ENCODE assay signal across 10 cellular contexts in genomic region chr14:70257526-70257925, GRCh38.
A peak's percentile ranks its signal among the peaks of the same experiment; 100 is the strongest.
DNase-seq lines count a peak whose midpoint lies in the region; ATAC-seq, FAIRE-seq and TF ChIP-seq lines count a peak whose summit lies in the region.
"Had no signal": no experiment of that assay in that cellular context is flagged by ENCODE, and none has a peak within 500 bp of the region (broad histone marks: within the 10 kb centered on the region; RNA-seq: fewer than 3 reads in every experiment).

No MANE protein-coding gene starts in this region.

- no peak for ATAC-seq in naive thymus-derived CD4-positive, alpha-beta T cell
- no peak for ATAC-seq in GM21526 (IDR thresholded peaks at IDR 0.05; ENCODE audit: low FRiP score, unreplicated experiment)

- no peak overlapping the region for H3K27ac Mint-ChIP-seq in naive thymus-derived CD4-positive, alpha-beta T cell

- H3K14ac ChIP-seq in H1 (ENCODE audit: insufficient read length), result no peak overlapping the region

- FAIRE-seq in H1 (lab: Jason Lieb, UNC), result peak; percentile 88

- H2BK20ac ChIP-seq in H1 (ENCODE audit: low read length), result no peak overlapping the region

- DNase-seq in ACHN (peak; percentile 7), EL (peak; percentile 11), NCI-H1694 treated with DMSO at 0.1 percent for 48 hours (lab: John Stamatoyannopoulos, UW) (peak; percentile 47), H1 (ENCODE audit: low read depth in 1 of 2, low spot score in 2 of 2) (peak; percentile 34 to 78), NCI-H1436 treated with DMSO at 0.1 percent for 48 hours (lab: John Stamatoyannopoulos, UW) (no peak), NK-92 (lab: John Stamatoyannopoulos, UW; ENCODE audit: unreplicated experiment) (no peak)
- no peak for DNase-seq in naive thymus-derived CD4-positive, alpha-beta T cell
- DNase-seq: activated T-cell treated with anti-CD3 and anti-CD28 coated beads for 4 hours, sigmoid colon had no signal

- peaks cover 4 to 15% (median 8%) of the 10 kb centered on the region in 7 donors for H3K4me1 Mint-ChIP-seq in naive thymus-derived CD4-positive, alpha-beta T cell

- H3K4me3 Mint-ChIP-seq in naive thymus-derived CD4-positive, alpha-beta T cell, result no peak overlapping the region

- POLR2A ChIA-PET in H1 (lab: Charles Lee; ENCODE audit: partially characterized antibody), result no interaction called here
- POLR2A ChIA-PET in naive thymus-derived CD4-positive, alpha-beta T cell (lab: Charles Lee), result no interaction called here

- H3K27me3 Mint-ChIP-seq in naive thymus-derived CD4-positive, alpha-beta T cell, result peaks cover 49 to 60% (median 50%) of the 10 kb centered on the region in 5 donors

- peaks cover 0 to 2% (median 0%) of the 10 kb centered on the region in 4 experiments; a peak in 2 of 7 replicates for H3K4me1 ChIP-seq in H1 (replicated peaks in 1 of 4; ENCODE audit: control insufficient read depth in 3 of 4, insufficient read depth in 4 of 4, low read length in 3 of 4)
- no peaks in the 10 kb centered on the region for H3K4me1 ChIP-seq in naive thymus-derived CD4-positive, alpha-beta T cell (ENCODE audit: control insufficient read depth in 2 of 2, insufficient read depth in 2 of 2, low read length in 2 of 2)

- H3K4me2 ChIP-seq in H1 (ENCODE audit: insufficient read depth in 1 of 2, low read depth in 2 of 2, low read length in 2 of 2), result no peak overlapping the region

- peaks cover 0 to 22% (median 7%) of the 10 kb centered on the region in 11 donors for H3K9me3 Mint-ChIP-seq in naive thymus-derived CD4-positive, alpha-beta T cell

- TF ChIP-seq CTCF in H1 (IDR thresholded peaks at IDR 0.05; ENCODE audit: control extremely low read depth in 1 of 3, insufficient read depth in 1 of 3, low read depth in 1 of 3, low read length in 3 of 3), result peak in 2 of 3 experiments; percentile 55 to 82; a peak in 3 of 4 replicates

- in situ Hi-C loops in ACHN (cut with HindIII; ENCODE audit: low pct_ligation_motif_present, low pct_unique_long_range_greater_than_20kb, low sequenced_read_pairs), result no loop called here

- peaks cover 0 to 8% (median 0%) of the 10 kb centered on the region in 5 donors for H3K36me3 Mint-ChIP-seq in naive thymus-derived CD4-positive, alpha-beta T cell

- H3K18ac ChIP-seq in H1 (ENCODE audit: extremely low read depth, low read length), result no peak overlapping the region

- no peaks in the 10 kb centered on the region for H3K79me1 ChIP-seq in H1 (ENCODE audit: low read depth, low read length)

- no peak overlapping the region for H3K4ac ChIP-seq in H1 (replicated peaks; ENCODE audit: insufficient read length, low read depth, low read length)

- no peaks in the 10 kb centered on the region for H3K79me2 ChIP-seq in H1 (ENCODE audit: control insufficient read depth in 1 of 2, insufficient read depth in 2 of 2, low read length in 2 of 2)

- H2AFZ ChIP-seq in H1 (ENCODE audit: low read length), result no peak overlapping the region

- peak; percentile 63 to 70 for TF ChIP-seq RAD21 in H1 (IDR thresholded peaks at IDR 0.05 in 1 of 2, conservative IDR thresholded peaks at IDR 0.05 in 1 of 2; ENCODE audit: low read depth in 2 of 2, low read length in 2 of 2)

- TF ChIP-seq POLR2A in H1 (IDR thresholded peaks at IDR 0.05; ENCODE audit: control extremely low read depth in 1 of 2, low read depth in 2 of 2, low read length in 2 of 2), result no peak

- H2AK5ac ChIP-seq in H1 (ENCODE audit: low read depth, low read length), result no peak overlapping the region

- H3K27me3 ChIP-seq in H1 (replicated peaks in 1 of 4; ENCODE audit: control insufficient read depth in 3 of 4, extremely low read depth in 1 of 4, insufficient read depth in 3 of 4, low read length in 3 of 4), result no peaks in the 10 kb centered on the region
- no peaks in the 10 kb centered on the region for H3K27me3 ChIP-seq in naive thymus-derived CD4-positive, alpha-beta T cell (ENCODE audit: control insufficient read depth in 2 of 2, insufficient read depth in 2 of 2, low read length in 2 of 2)

- H3K23me2 ChIP-seq in H1 (ENCODE audit: low read depth, low read length), result peaks cover 2% of the 10 kb centered on the region; the same call in 1 of the 2 replicates

- intact Hi-C loops in naive thymus-derived CD4-positive, alpha-beta T cell (cut with micrococcal nuclease), result no loop called here

- H3K9ac ChIP-seq in H1 (replicated peaks in 1 of 4; ENCODE audit: extremely low read depth in 1 of 4, low read depth in 3 of 4, low read length in 3 of 4), result no peak overlapping the region

- no peaks in the 10 kb centered on the region for H3K36me3 ChIP-seq in H1 (ENCODE audit: control insufficient read depth in 2 of 4, insufficient read depth in 4 of 4, low read length in 3 of 4)
- H3K36me3 ChIP-seq in naive thymus-derived CD4-positive, alpha-beta T cell (ENCODE audit: control insufficient read depth in 2 of 3, insufficient read depth in 3 of 3, low read length in 3 of 3), result no peaks in the 10 kb centered on the region
- H3K36me3 ChIP-seq: sigmoid colon had no signal

- H3K9me3 ChIP-seq in H1 (ENCODE audit: insufficient read depth in 2 of 2, low read depth in 1 of 2, low read length in 1 of 2), result peaks cover 0 to 4% of the 10 kb centered on the region in 2 experiments; a peak in 1 of 4 replicates
- H3K9me3 ChIP-seq in naive thymus-derived CD4-positive, alpha-beta T cell (ENCODE audit: control insufficient read depth in 2 of 3, low read length in 3 of 3), result no peaks in the 10 kb centered on the region
- H3K9me3 ChIP-seq: sigmoid colon had no signal

- no peak overlapping the region for H3K4me3 ChIP-seq in H1 (ENCODE audit: extremely low read depth in 1 of 4, insufficient read depth in 2 of 4, low read depth in 3 of 4, low read length in 4 of 4)
- no peak overlapping the region for H3K4me3 ChIP-seq in naive thymus-derived CD4-positive, alpha-beta T cell (ENCODE audit: low read length)
- H3K4me3 ChIP-seq: sigmoid colon had no signal

- 77% methylated on average over 7 of the region's 7 CpGs; no CpG with 5 or more reads in 1 of the 2 experiments for WGBS in H1 (ENCODE audit: extremely low coverage in 1 of 2, insufficient coverage in 1 of 2, insufficient read length in 1 of 2, insufficient replicate concordance in 2 of 2, low coverage in 1 of 2, low lambda C conversion rate in 2 of 2, missing lambda C conversion rate in 1 of 2), 2 experiments

- no peak overlapping the region for H2BK5ac ChIP-seq in H1 (ENCODE audit: low read depth, low read length)

- H4K8ac ChIP-seq in H1 (ENCODE audit: extremely low read depth, insufficient read depth, low read length), result no peak overlapping the region

- H3K23ac ChIP-seq in H1 (ENCODE audit: insufficient read length), result no peak overlapping the region

- H4K91ac ChIP-seq in H1 (replicated peaks; ENCODE audit: insufficient read length, low read length), result no peak overlapping the region

- peak overlapping the region; percentile 36; the same call in 1 of the 2 replicates for H2BK15ac ChIP-seq in H1 (ENCODE audit: low read length)

- no peak overlapping the region for H3K56ac ChIP-seq in H1 (replicated peaks; ENCODE audit: insufficient read length, low read depth, low read length)

- CTCF ChIA-PET in H1 (lab: Charles Lee; ENCODE audit: partially characterized antibody), result interaction anchor here (0.7 to 2.7 kb wide), 13 partner anchors 11 to 358 kb away, joined by 3 to 9 read pairs (median 3); no protein-coding TSS in a partner anchor
- CTCF ChIA-PET in naive thymus-derived CD4-positive, alpha-beta T cell (lab: Charles Lee), result no interaction called here

- H3K27ac ChIP-seq in H1 (ENCODE audit: low read depth, low read length), result no peak overlapping the region
- H3K27ac ChIP-seq in naive thymus-derived CD4-positive, alpha-beta T cell (ENCODE audit: low read depth, low read length), result no peak overlapping the region
- H3K27ac ChIP-seq: sigmoid colon had no signal

- TF ChIP-seq EP300 in H1 (IDR thresholded peaks at IDR 0.05; ENCODE audit: borderline replicate concordance in 1 of 2, low read depth in 2 of 2, low read length in 2 of 2), result no peak

- H4K20me1 ChIP-seq in H1 (replicated peaks in 1 of 2; ENCODE audit: control insufficient read depth in 1 of 2, insufficient read depth in 2 of 2, low read length in 2 of 2), result no peaks in the 10 kb centered on the region

- H4K5ac ChIP-seq in H1 (ENCODE audit: insufficient read length, low read depth, low read length), result no peak overlapping the region

- H2BK12ac ChIP-seq in H1 (ENCODE audit: low read depth, low read length), result 0 out of 2 replicates have a peak overlapping the region, but pooled peaks have one; percentile 11

- H2BK120ac ChIP-seq in H1 (replicated peaks; ENCODE audit: low read depth, low read length), result no peak overlapping the region

TF ChIP-seq in H1, 55 proteins besides CTCF, POLR2A, EP300 and RAD21:
- TF ChIP-seq SIRT6 (IDR thresholded peaks at IDR 0.05; ENCODE audit: low read length) (no peak), TEAD4 (IDR thresholded peaks at IDR 0.05; ENCODE audit: low read depth, low read length) (peak; percentile 37; the same call in 1 of the 2 replicates)

Comparison
In these comparisons a context has a peak if more than half of its experiments do, and no peak if none do; other contexts are left out.
1. DNase-seq: peak in ACHN (single experiment), EL (single experiment), NCI-H1694 treated with DMSO at 0.1 percent for 48 hours (single experiment) and H1 (2 of 2); none in naive thymus-derived CD4-positive, alpha-beta T cell (0 of 9), NCI-H1436 treated with DMSO at 0.1 percent for 48 hours (single experiment) and NK-92 (single experiment).